Comparison of ENCODE assay signal across 11 cellular contexts in the genomic region with DNA sequence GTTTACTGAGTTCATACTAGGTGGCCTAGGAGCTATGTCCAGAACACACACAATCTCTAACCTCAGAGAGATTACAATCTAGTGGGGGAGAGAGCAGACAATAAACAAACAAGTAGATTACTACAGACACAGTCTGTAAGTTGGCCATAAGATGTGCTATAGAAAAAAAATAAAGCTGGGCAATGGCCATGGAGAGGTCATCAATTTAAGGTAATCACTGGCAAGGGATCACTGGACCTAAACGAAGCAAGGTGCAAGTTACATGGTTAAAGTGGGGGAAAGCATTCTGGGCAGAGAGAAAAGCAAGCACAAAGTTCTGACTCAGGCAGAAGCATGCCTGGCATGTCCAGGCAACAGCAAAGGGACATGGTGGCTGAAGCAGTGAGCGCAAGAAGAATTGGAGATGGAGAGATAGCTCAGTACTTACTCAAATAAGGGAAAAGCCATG.
DNase-seq lines count a peak whose midpoint lies in the region; ATAC-seq and TF ChIP-seq lines count a peak whose summit lies in the region.
"Had no signal": no experiment of that assay in that cellular context is flagged by ENCODE, and none has a peak within 500 bp of the region (broad histone marks: within the 10 kb centered on the region; RNA-seq: fewer than 3 reads in every experiment).

No MANE protein-coding gene starts in this region.

- H3K27me3 Mint-ChIP-seq in IgD-negative memory B cell (no peaks in the 10 kb centered on the region), endothelial cell (ENCODE audit: unreplicated experiment) (no peaks in the 10 kb centered on the region)
- H3K27me3 Mint-ChIP-seq in naive thymus-derived CD4-positive, alpha-beta T cell: no peaks in the 10 kb centered on the region
- H3K27me3 Mint-ChIP-seq: CD4-positive, alpha-beta memory T cell had no signal

- H3K27ac Mint-ChIP-seq in IgD-negative memory B cell: peak overlapping the region in 2 of 3 donors; percentile 48 to 71
- peak overlapping the region; percentile 9 for H3K27ac Mint-ChIP-seq in endothelial cell (ENCODE audit: unreplicated experiment)
- H3K27ac Mint-ChIP-seq in naive thymus-derived CD4-positive, alpha-beta T cell: peak overlapping the region in 5 of 9 donors; percentile 6 to 61 (median 37)

- H3K9me3 ChIP-seq in BLaER1: no peaks in the 10 kb centered on the region
- H3K9me3 ChIP-seq in naive thymus-derived CD4-positive, alpha-beta T cell (ENCODE audit: control insufficient read depth in 2 of 3, low read length in 3 of 3): no peaks in the 10 kb centered on the region
- H3K9me3 ChIP-seq: ovary had no signal

- no peaks in the 10 kb centered on the region for H3K36me3 Mint-ChIP-seq in IgD-negative memory B cell
- H3K36me3 Mint-ChIP-seq in endothelial cell (ENCODE audit: low read depth, unreplicated experiment): no peaks in the 10 kb centered on the region
- no peaks in the 10 kb centered on the region for H3K36me3 Mint-ChIP-seq in naive thymus-derived CD4-positive, alpha-beta T cell
- H3K36me3 Mint-ChIP-seq: CD4-positive, alpha-beta memory T cell had no signal

- no peak for TF ChIP-seq CTCF in endothelial cell (IDR thresholded peaks at IDR 0.05; ENCODE audit: unreplicated experiment)

- peaks cover 76% of the 10 kb centered on the region for H3K4me1 ChIP-seq in BLaER1
- H3K4me1 ChIP-seq in naive thymus-derived CD4-positive, alpha-beta T cell (ENCODE audit: control insufficient read depth in 2 of 2, insufficient read depth in 2 of 2, low read length in 2 of 2): peaks cover 0 to 9% of the 10 kb centered on the region in 2 donors

- H3K9ac ChIP-seq in BLaER1: no peak overlapping the region

- H3K9me3 Mint-ChIP-seq in IgD-negative memory B cell: no peaks in the 10 kb centered on the region
- H3K9me3 Mint-ChIP-seq in endothelial cell (ENCODE audit: unreplicated experiment): no peaks in the 10 kb centered on the region
- no peaks in the 10 kb centered on the region for H3K9me3 Mint-ChIP-seq in naive thymus-derived CD4-positive, alpha-beta T cell
- H3K9me3 Mint-ChIP-seq: CD4-positive, alpha-beta memory T cell had no signal

- H3K36me3 ChIP-seq in BLaER1: peaks cover 20% of the 10 kb centered on the region; the same call in 1 of the 2 replicates
- H3K36me3 ChIP-seq in naive thymus-derived CD4-positive, alpha-beta T cell (ENCODE audit: control insufficient read depth in 2 of 3, insufficient read depth in 3 of 3, low read length in 3 of 3): no peaks in the 10 kb centered on the region
- H3K36me3 ChIP-seq: ovary had no signal

- DNase-seq in endothelial cell (ENCODE audit: low spot score) (no peak), hippocampal formation (lab: John Stamatoyannopoulos, UW) (no peak), Kasumi-1 (lab: John Stamatoyannopoulos, UW) (no peak), T-helper 9 cell (no peak)
- DNase-seq in naive thymus-derived CD4-positive, alpha-beta T cell: no peak
- DNase-seq: aorta; CD4-positive, alpha-beta memory T cell; ovary had no signal

- H3K4me1 Mint-ChIP-seq in IgD-negative memory B cell (peaks cover 39 to 52% (median 50%) of the 10 kb centered on the region in 3 donors), endothelial cell (ENCODE audit: unreplicated experiment) (peaks cover 28% of the 10 kb centered on the region)
- peaks cover 27 to 51% (median 35%) of the 10 kb centered on the region in 7 donors for H3K4me1 Mint-ChIP-seq in naive thymus-derived CD4-positive, alpha-beta T cell

- H3K4me3 ChIP-seq in BLaER1: no peak overlapping the region
- no peak overlapping the region for H3K4me3 ChIP-seq in naive thymus-derived CD4-positive, alpha-beta T cell (ENCODE audit: low read length)
- H3K4me3 ChIP-seq: ovary had no signal

- CTCF ChIA-PET in naive thymus-derived CD4-positive, alpha-beta T cell (lab: Charles Lee): interaction anchor here (0.7 to 1.7 kb wide), 6 partner anchors 9 to 124 kb away, joined by 3 to 6 read pairs (median 3); no protein-coding TSS in a partner anchor

- H4K20me1 ChIP-seq in BLaER1: peaks cover 100% of the 10 kb centered on the region

- H3K27ac ChIP-seq in BLaER1: peak overlapping the region; percentile 7; the same call in 1 of the 2 replicates
- no peak overlapping the region for H3K27ac ChIP-seq in naive thymus-derived CD4-positive, alpha-beta T cell (ENCODE audit: low read depth, low read length)
- H3K27ac ChIP-seq: ovary had no signal

- H3K4me2 ChIP-seq in BLaER1: peak overlapping the region; percentile 86; the same call in 1 of the 2 replicates

- H3K4me3 Mint-ChIP-seq in IgD-negative memory B cell: peak overlapping the region in 2 of 4 donors; percentile 4 to 73
- H3K4me3 Mint-ChIP-seq in endothelial cell (ENCODE audit: unreplicated experiment): peak overlapping the region; percentile 13
- H3K4me3 Mint-ChIP-seq in naive thymus-derived CD4-positive, alpha-beta T cell: peak overlapping the region in 2 of 10 donors; percentile 8 to 29
- H3K4me3 Mint-ChIP-seq: CD4-positive, alpha-beta memory T cell had no signal

- H3K27me3 ChIP-seq in BLaER1: no peaks in the 10 kb centered on the region
- H3K27me3 ChIP-seq in naive thymus-derived CD4-positive, alpha-beta T cell (ENCODE audit: control insufficient read depth in 2 of 2, insufficient read depth in 2 of 2, low read length in 2 of 2): no peaks in the 10 kb centered on the region
- H3K27me3 ChIP-seq: ovary had no signal

- POLR2A ChIA-PET in naive thymus-derived CD4-positive, alpha-beta T cell (lab: Charles Lee): no interaction called here

- intact Hi-C loops in naive thymus-derived CD4-positive, alpha-beta T cell (cut with micrococcal nuclease): loop anchor here (2.0 to 10.0 kb wide), 3 partner anchors 56 to 263 kb away; no protein-coding TSS in a partner anchor

- ATAC-seq in naive thymus-derived CD4-positive, alpha-beta T cell: no peak
- no peak for ATAC-seq in GM19395 (IDR thresholded peaks at IDR 0.05; ENCODE audit: unreplicated experiment)

Comparison
In these comparisons a context has a peak if more than half of its experiments do, and no peak if none do; other contexts are left out.
1. H3K27ac Mint-ChIP-seq: peak in every context shown above with its lines; median percentile 60 in IgD-negative memory B cell; 37 in naive thymus-derived CD4-positive, alpha-beta T cell; 9 in endothelial cell.